9 cellular contexts compared by ENCODE assay signal in the genomic region with DNA sequence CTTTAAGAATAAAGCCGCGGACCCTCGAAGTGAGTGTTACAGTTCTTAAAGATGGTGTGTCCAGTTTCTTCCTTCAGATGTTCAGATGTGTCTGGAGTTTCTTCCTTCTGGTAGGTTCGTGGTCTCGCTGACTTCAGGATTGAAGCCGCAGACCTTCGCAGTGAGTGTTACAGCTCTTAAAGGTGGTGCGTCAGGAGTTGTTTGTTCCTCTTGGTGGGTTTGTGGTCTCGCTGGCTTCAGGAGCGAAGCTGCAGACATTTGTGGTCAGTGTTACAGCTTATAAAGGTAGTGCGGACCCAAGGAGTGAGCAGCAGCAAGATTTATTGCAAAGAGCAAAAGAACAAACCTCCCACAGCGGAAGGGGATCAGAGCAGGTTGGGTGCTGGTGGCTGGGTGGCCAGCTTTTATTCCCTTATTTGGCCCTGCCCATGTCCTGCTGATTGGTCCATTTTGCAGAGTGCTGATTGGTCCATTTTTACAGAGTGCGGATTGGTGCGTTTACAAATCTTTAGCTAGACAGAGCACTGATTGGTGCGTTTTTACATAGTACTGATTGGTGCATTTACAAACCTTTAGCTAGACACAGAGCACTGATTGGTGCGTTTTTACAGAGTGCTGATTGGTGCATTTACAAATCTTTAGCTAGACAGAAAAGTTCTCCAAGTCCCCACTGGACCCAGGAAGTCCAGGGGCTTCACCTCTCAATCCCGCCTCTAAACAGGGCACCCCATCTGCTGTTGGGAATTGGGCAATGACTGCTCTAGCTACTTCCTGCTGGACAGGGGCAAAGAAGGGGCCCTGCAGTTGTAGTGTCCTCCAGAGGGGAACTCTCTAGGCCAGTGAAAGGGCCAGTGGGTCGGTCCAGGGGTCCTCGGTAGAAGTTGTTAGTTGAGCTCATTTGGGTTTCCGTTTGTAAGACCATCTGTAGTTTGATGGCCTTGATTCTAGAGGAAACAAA. TPM values are rescaled to one million over a fixed set of nuclear protein-coding genes. Genes with fewer than 3 reads are reported as not detected.
A peak's percentile ranks its signal among the peaks of the same experiment; 100 is the strongest.
DNase-seq lines count a peak whose midpoint lies in the region; ATAC-seq, FAIRE-seq and TF ChIP-seq lines count a peak whose summit lies in the region.
"Not testable (repeated sequence)": the region's sequence is repeated elsewhere in the genome, so short reads cannot be mapped to it uniquely, and the experiment has no call there.
"Had no signal": no experiment of that assay in that cellular context is flagged by ENCODE, and none has a peak within 500 bp of the region (broad histone marks: within the 10 kb centered on the region; RNA-seq: fewer than 3 reads in every experiment).

No MANE protein-coding gene starts in this region.

- TF ChIP-seq CTCF in AG09309 (IDR thresholded peaks at IDR 0.05; ENCODE audit: control insufficient read depth, insufficient read depth, low read depth, low read length, missing control alignments); astrocyte (IDR thresholded peaks at IDR 0.05; ENCODE audit: insufficient read depth, low read depth, low read length); fibroblast of pulmonary artery (IDR thresholded peaks at IDR 0.05; ENCODE audit: low read length, missing control alignments); neural cell (IDR thresholded peaks at IDR 0.05; ENCODE audit: poor library complexity, severe bottlenecking): not testable (repeated sequence)

- CTCF ChIA-PET in activated CD4-positive, alpha-beta T cell treated with anti-CD3 and anti-CD28 coated beads for 36 hours (lab: Charles Lee) = interaction anchor here (0.6 to 1.0 kb wide), 2 partner anchors 10 to 17 kb away, joined by 3 read pairs; no protein-coding TSS in a partner anchor

- not testable (repeated sequence) for FAIRE-seq in astrocyte (lab: Jason Lieb, UNC)

- H3K79me2 ChIP-seq in GM23248 (ENCODE audit: insufficient read depth) (peaks cover 70% of the 10 kb centered on the region), astrocyte (ENCODE audit: insufficient read depth, low read length) (peaks cover 55% of the 10 kb centered on the region)
- H3K79me2 ChIP-seq in neural cell (replicated peaks; ENCODE audit: insufficient read depth, low read length) = not testable (repeated sequence)

- H3K4me3 ChIP-seq in AG09309 (ENCODE audit: control insufficient read depth, low read depth, low read length) (peak overlapping the region; percentile 82), GM23248 (peak overlapping the region; percentile 80), astrocyte (ENCODE audit: insufficient read depth, low read depth, low read length) (peak overlapping the region; percentile 70), fibroblast of pulmonary artery (replicated peaks; ENCODE audit: low read depth, low read length) (peak overlapping the region; percentile 63), neural cell (ENCODE audit: low read length) (peak overlapping the region; percentile 61)

- WGBS in GM23248 (ENCODE audit: low coverage in 1 of 2, low lambda C conversion rate in 2 of 2, missing lambda C conversion rate in 2 of 2), 2 experiments = 97 to 98% methylated on average over 20 of the region's 20 CpGs

- not testable (repeated sequence) for H3K27me3 Mint-ChIP-seq in activated CD4-positive, alpha-beta T cell treated with anti-CD3 and anti-CD28 coated beads for 36 hours; astrocyte (ENCODE audit: low read depth, unreplicated experiment)

- peak overlapping the region; percentile 83 for H3K4me3 Mint-ChIP-seq in activated CD4-positive, alpha-beta T cell treated with anti-CD3 and anti-CD28 coated beads for 36 hours
- peak overlapping the region; percentile 83 for H3K4me3 Mint-ChIP-seq in astrocyte (ENCODE audit: unreplicated experiment)

- DNase-seq in AG09309 (ENCODE audit: low read depth); astrocyte (ENCODE audit: low read depth); fibroblast of pulmonary artery (ENCODE audit: low read depth): not testable (repeated sequence)
- DNase-seq in GM23248 = peak; percentile 16
- peak; percentile 45 for DNase-seq in NOMO-1 treated with dmso at 0.1 percent for 144 hours (lab: John Stamatoyannopoulos, UW; ENCODE audit: unreplicated experiment)
- DNase-seq in activated CD4-positive, alpha-beta T cell treated with anti-CD3 and anti-CD28 coated beads for 36 hours = peak; percentile 75
- peak; percentile 21 to 38 for DNase-seq in stimulated activated CD8-positive, alpha-beta memory T cell treated with anti-CD3 and anti-CD28 coated beads, Interleukin-7, amount 100 ng/mL, for 48 hours (ENCODE audit: extremely low read depth in 1 of 2, low read depth in 1 of 2)

- peak overlapping the region; percentile 98 for H3K4me2 ChIP-seq in GM23248 (ENCODE audit: unreplicated experiment)
- peak overlapping the region; percentile 78 for H3K4me2 ChIP-seq in astrocyte (ENCODE audit: low read length)
- H3K4me2 ChIP-seq in neural cell (ENCODE audit: low read length) = not testable (repeated sequence)

- H3K4me1 ChIP-seq in GM23248 (ENCODE audit: insufficient read depth) (peaks cover 29% of the 10 kb centered on the region), astrocyte (ENCODE audit: insufficient read depth, low read length) (peaks cover 14% of the 10 kb centered on the region)

- H3K9me3 Mint-ChIP-seq in activated CD4-positive, alpha-beta T cell treated with anti-CD3 and anti-CD28 coated beads for 36 hours (ENCODE audit: low read depth); astrocyte (ENCODE audit: unreplicated experiment): not testable (repeated sequence)

- peak; percentile 18 for ATAC-seq in activated CD4-positive, alpha-beta T cell treated with anti-CD3 and anti-CD28 coated beads for 36 hours

- not testable (repeated sequence) for H3K36me3 ChIP-seq in GM23248 (ENCODE audit: low read depth); astrocyte (ENCODE audit: insufficient read depth, low read length); neural cell (ENCODE audit: insufficient read depth, low read length)

- POLR2A ChIA-PET in activated CD4-positive, alpha-beta T cell treated with anti-CD3 and anti-CD28 coated beads for 36 hours (lab: Charles Lee) = interaction anchor here (0.6 to 1.2 kb wide), 6 partner anchors 14 to 281 kb away, joined by 3 to 8 read pairs (median 4); a partner anchor contains a TSS

- not testable (repeated sequence) for H3K9me3 ChIP-seq in GM23248 (ENCODE audit: low read depth); astrocyte (ENCODE audit: insufficient read depth, low read depth, low read length); neural cell (ENCODE audit: low read length)

- not testable (repeated sequence) for H3K9me2 ChIP-seq in GM23248 (ENCODE audit: insufficient read depth); neural cell (ENCODE audit: insufficient read depth, low read length)

- in situ Hi-C loops in GM23248 (cut with MboI) = not testable (repeated sequence)

- peak overlapping the region; percentile 91 for H3K9ac ChIP-seq in GM23248
- not testable (repeated sequence) for H3K9ac ChIP-seq in astrocyte (ENCODE audit: low read length); neural cell (ENCODE audit: low read length)

- peaks cover 50% of the 10 kb centered on the region for H3K36me3 Mint-ChIP-seq in activated CD4-positive, alpha-beta T cell treated with anti-CD3 and anti-CD28 coated beads for 36 hours (ENCODE audit: low read depth)
- H3K36me3 Mint-ChIP-seq in astrocyte (ENCODE audit: low read depth, unreplicated experiment) = not testable (repeated sequence)

- peaks cover 16% of the 10 kb centered on the region for H3F3A ChIP-seq in GM23248 (ENCODE audit: insufficient read depth)
- H3F3A ChIP-seq in neural cell (ENCODE audit: insufficient read depth, low read length, poor library complexity, severe bottlenecking) = not testable (repeated sequence)

- not testable (repeated sequence) for H3K27me3 ChIP-seq in GM23248 (replicated peaks; ENCODE audit: insufficient read depth); astrocyte (ENCODE audit: insufficient read depth, low read length); neural cell (ENCODE audit: insufficient read depth, low read depth, low read length)

- peak overlapping the region; percentile 77; the same call in 1 of the 2 replicates for H2AFZ ChIP-seq in GM23248
- not testable (repeated sequence) for H2AFZ ChIP-seq in astrocyte (ENCODE audit: low read depth, low read length); neural cell (ENCODE audit: low read depth, low read length)

- peaks cover 10% of the 10 kb centered on the region; the same call in 1 of the 2 replicates for H4K20me1 ChIP-seq in GM23248 (ENCODE audit: insufficient read depth)
- H4K20me1 ChIP-seq in astrocyte (ENCODE audit: insufficient read depth, low read length) = peaks cover 20% of the 10 kb centered on the region
- not testable (repeated sequence) for H4K20me1 ChIP-seq in neural cell (ENCODE audit: insufficient read depth)

- H3K27ac Mint-ChIP-seq in activated CD4-positive, alpha-beta T cell treated with anti-CD3 and anti-CD28 coated beads for 36 hours = peak overlapping the region; percentile 91
- H3K27ac Mint-ChIP-seq in astrocyte (ENCODE audit: unreplicated experiment) = peak overlapping the region; percentile 14

- peaks cover 67% of the 10 kb centered on the region for H3K4me1 Mint-ChIP-seq in activated CD4-positive, alpha-beta T cell treated with anti-CD3 and anti-CD28 coated beads for 36 hours
- H3K4me1 Mint-ChIP-seq in astrocyte (ENCODE audit: low read depth, unreplicated experiment) = not testable (repeated sequence)

- H3K27ac ChIP-seq in GM23248; astrocyte (ENCODE audit: low read depth, low read length); neural cell (ENCODE audit: low read length): not testable (repeated sequence)

- intact Hi-C loops in activated CD4-positive, alpha-beta T cell treated with anti-CD3 and anti-CD28 coated beads for 36 hours (cut with DNase I, micrococcal nuclease) = loop anchor here (1.0 to 5.0 kb wide), 9 partner anchors 96 to 1479 kb away; a partner anchor contains a TSS

- TF ChIP-seq RAD21 in neural cell (conservative IDR thresholded peaks at IDR 0.05) = not testable (repeated sequence)

- TF ChIP-seq EP300 in neural cell (conservative IDR thresholded peaks at IDR 0.05; ENCODE audit: poor library complexity, severe bottlenecking) = not testable (repeated sequence)

RNA-seq across cellular contexts. Expression of a gene that starts 1.8 kb away (rescaled TPM):
- total RNA-seq in GM23248 (2014; rRNA removed; shearing (Covaris generic)) = 18.0 and 19.5 TPM in 2 replicates
- polyA plus RNA-seq in GM23248 (2016; fragmentation: Nextera tagmentation; extraction: Ambion mirVana) = 25.1 and 28.1 TPM in 2 replicates
- total RNA-seq in activated CD4-positive, alpha-beta T cell treated with anti-CD3 and anti-CD28 coated beads for 36 hours = 10 to 100 TPM; 14.7 to 17.7 TPM
- 3.3 and 4.0 TPM in 2 replicates for total RNA-seq in astrocyte
- polyA plus RNA-seq in neural cell = 0.84 and 1.2 TPM in 2 replicates
- 1.5 TPM in 2 replicates for polyA minus RNA-seq in neural cell

RNA-seq across cellular contexts. Expression of a gene that starts 17.8 kb away (rescaled TPM):
- total RNA-seq in GM23248 (2014; rRNA removed; shearing (Covaris generic)) = under 0.01 and 0.22 TPM in 2 replicates
- polyA plus RNA-seq in GM23248 (2016; fragmentation: Nextera tagmentation; extraction: Ambion mirVana) = 0.08 TPM in 1 of 2 replicates, not detected in the other
- under 1 TPM; 0.05 to 0.07 TPM for total RNA-seq in activated CD4-positive, alpha-beta T cell treated with anti-CD3 and anti-CD28 coated beads for 36 hours
- 0.18 and 0.19 TPM in 2 replicates for total RNA-seq in astrocyte
- polyA plus RNA-seq in neural cell = 0.10 TPM in 1 of 2 replicates, not detected in the other
- polyA minus RNA-seq in neural cell = 1.2 and 1.7 TPM in 2 replicates

RNA-seq across cellular contexts. Expression of a gene that starts 18.4 kb away (rescaled TPM):
- 19.0 and 27.5 TPM in 2 replicates for total RNA-seq in GM23248 (2014; rRNA removed; shearing (Covaris generic))
- polyA plus RNA-seq in GM23248 (2016; fragmentation: Nextera tagmentation; extraction: Ambion mirVana) (16.5 and 17.9 TPM in 2 replicates), neural cell (19.8 and 24.6 TPM in 2 replicates)
- 10 to 100 TPM; 36.6 to 37.0 TPM for total RNA-seq in activated CD4-positive, alpha-beta T cell treated with anti-CD3 and anti-CD28 coated beads for 36 hours
- total RNA-seq in astrocyte = 19.7 and 20.8 TPM in 2 replicates
- polyA minus RNA-seq in neural cell = 52.3 and 55.5 TPM in 2 replicates

RNA-seq across cellular contexts. Expression of a gene that starts 26.1 kb away (rescaled TPM):
- total RNA-seq in GM23248 (2014; rRNA removed; shearing (Covaris generic)) = 0.22 TPM in 1 of 2 replicates, not detected in the other
- 0.09 and 0.16 TPM in 2 replicates for polyA plus RNA-seq in GM23248 (2016; fragmentation: Nextera tagmentation; extraction: Ambion mirVana)
- under 1 TPM; 0.12 to 0.23 TPM for total RNA-seq in activated CD4-positive, alpha-beta T cell treated with anti-CD3 and anti-CD28 coated beads for 36 hours
- not detected in 2 replicates for total RNA-seq in astrocyte
- polyA plus RNA-seq in neural cell = 8.5 and 9.2 TPM in 2 replicates
- polyA minus RNA-seq in neural cell = 8.0 and 8.2 TPM in 2 replicates
- total RNA-seq: SK-MEL-5 had no signal
